9 cellular contexts compared by ENCODE assay signal in genomic region chr12:75784591-75784990, GRCh38.
A peak's percentile ranks its signal among the peaks of the same experiment; 100 is the strongest.
DNase-seq lines count a peak whose midpoint lies in the region; ATAC-seq and TF ChIP-seq lines count a peak whose summit lies in the region.
"Had no signal": no experiment of that assay in that cellular context is flagged by ENCODE, and none has a peak within 500 bp of the region (broad histone marks: within the 10 kb centered on the region; RNA-seq: fewer than 3 reads in every experiment).

No MANE protein-coding gene starts in this region.

- DNase-seq in DMS79 (lab: John Stamatoyannopoulos, UW): peak; percentile 84
- peak; percentile 59 for DNase-seq in NCI-H128 (lab: John Stamatoyannopoulos, UW; ENCODE audit: unreplicated experiment)
- peak in 33 of 56 donors; percentile 1 to 59 (median 12) for DNase-seq in amygdala (lab: John Stamatoyannopoulos, UW)
- DNase-seq in lung (ENCODE audit: low spot score): peak; percentile 33
- DNase-seq in Karpas-422: no peak
- no peak for DNase-seq in endothelial cell (ENCODE audit: low spot score)
- DNase-seq in activated CD4-positive, alpha-beta T cell treated with anti-CD3 and anti-CD28 coated beads for 1 hour: no peak
- DNase-seq: uterus had no signal

- H3K27me3 ChIP-seq in lung (ENCODE audit: control insufficient read depth, insufficient read depth): no peaks in the 10 kb centered on the region
- 0 out of 2 replicates have a peak, but pooled peaks cover 3% of the 10 kb centered on the region for H3K27me3 ChIP-seq in Karpas-422 (ENCODE audit: low read length)
- H3K27me3 ChIP-seq: uterus had no signal

- TF ChIP-seq CTCF in lung (IDR thresholded peaks at IDR 0.05; ENCODE audit: control extremely low read depth, extremely low read depth) (no peak), endothelial cell (IDR thresholded peaks at IDR 0.05; ENCODE audit: unreplicated experiment) (no peak)

- no peak overlapping the region for H3K27ac Mint-ChIP-seq in endothelial cell (ENCODE audit: unreplicated experiment)

- H4K20me1 ChIP-seq in Karpas-422 (ENCODE audit: insufficient read depth, low read depth, low read length): no peaks in the 10 kb centered on the region

- H3K36me3 Mint-ChIP-seq in endothelial cell (ENCODE audit: low read depth, unreplicated experiment): peaks cover 8% of the 10 kb centered on the region

- no peak overlapping the region for H3K4me2 ChIP-seq in Karpas-422 (ENCODE audit: low read depth, low read length, poor library complexity, severe bottlenecking)

- H3K4me3 ChIP-seq in lung (no peak overlapping the region), Karpas-422 (ENCODE audit: low read length) (no peak overlapping the region)
- H3K4me3 ChIP-seq: uterus had no signal

- H3K36me3 ChIP-seq in lung (ENCODE audit: control insufficient read depth in 2 of 2, insufficient read depth in 2 of 2, low read length in 2 of 2) (no peaks in the 10 kb centered on the region), Karpas-422 (ENCODE audit: insufficient read depth, low read length) (no peaks in the 10 kb centered on the region)
- H3K36me3 ChIP-seq: uterus had no signal

- no peak overlapping the region for H2AFZ ChIP-seq in Karpas-422 (ENCODE audit: low read length)

- no peaks in the 10 kb centered on the region for H3K79me2 ChIP-seq in Karpas-422 (ENCODE audit: low read length)

- peaks cover 9% of the 10 kb centered on the region for H3K9me3 Mint-ChIP-seq in endothelial cell (ENCODE audit: unreplicated experiment)

- no peaks in the 10 kb centered on the region for H3K9me2 ChIP-seq in Karpas-422 (replicated peaks; ENCODE audit: insufficient read depth, low read length)

- H3K27ac ChIP-seq in lung (ENCODE audit: low read depth in 1 of 2, low read length in 1 of 2): no peak overlapping the region
- no peak overlapping the region for H3K27ac ChIP-seq in Karpas-422 (ENCODE audit: low read length)
- H3K27ac ChIP-seq: uterus had no signal

- H3K4me1 ChIP-seq in lung (ENCODE audit: control insufficient read depth in 2 of 2, insufficient read depth in 2 of 2, low read length in 2 of 2): peaks cover 2 to 6% of the 10 kb centered on the region in 2 donors
- peaks cover 11% of the 10 kb centered on the region for H3K4me1 ChIP-seq in Karpas-422 (ENCODE audit: low read length)
- H3K4me1 ChIP-seq: uterus had no signal

- no peak for ATAC-seq in lung (ENCODE audit: insufficient read depth, low FRiP score)
- no peak for ATAC-seq in GM18511 (IDR thresholded peaks at IDR 0.05; ENCODE audit: unreplicated experiment)

- no peak overlapping the region for H3K9ac ChIP-seq in Karpas-422 (ENCODE audit: low read length)

- 42 to 59% methylated on average over 2 of the region's 2 CpGs for WGBS in lung, 2 donors

- no peaks in the 10 kb centered on the region for H3K9me3 ChIP-seq in lung (ENCODE audit: control insufficient read depth in 2 of 2, insufficient read depth in 1 of 2, low read length in 1 of 2)
- H3K9me3 ChIP-seq in Karpas-422 (ENCODE audit: low read length): no peaks in the 10 kb centered on the region
- H3K9me3 ChIP-seq: uterus had no signal

- peaks cover 8% of the 10 kb centered on the region for H3K4me1 Mint-ChIP-seq in endothelial cell (ENCODE audit: unreplicated experiment)

- no peak overlapping the region for H3K4me3 Mint-ChIP-seq in endothelial cell (ENCODE audit: unreplicated experiment)

- peaks cover 7% of the 10 kb centered on the region for H3K27me3 Mint-ChIP-seq in endothelial cell (ENCODE audit: unreplicated experiment)

Comparison
In these comparisons a context has a peak if more than half of its experiments do, and no peak if none do; other contexts are left out.
1. DNase-seq: peak in DMS79 (single experiment), NCI-H128 (single experiment), amygdala (33 of 56) and lung (single experiment); none in Karpas-422 (single experiment), endothelial cell (single experiment) and activated CD4-positive, alpha-beta T cell treated with anti-CD3 and anti-CD28 coated beads for 1 hour (single experiment).